Comparison of ENCODE assay signal across 9 cellular contexts in the genomic region with DNA sequence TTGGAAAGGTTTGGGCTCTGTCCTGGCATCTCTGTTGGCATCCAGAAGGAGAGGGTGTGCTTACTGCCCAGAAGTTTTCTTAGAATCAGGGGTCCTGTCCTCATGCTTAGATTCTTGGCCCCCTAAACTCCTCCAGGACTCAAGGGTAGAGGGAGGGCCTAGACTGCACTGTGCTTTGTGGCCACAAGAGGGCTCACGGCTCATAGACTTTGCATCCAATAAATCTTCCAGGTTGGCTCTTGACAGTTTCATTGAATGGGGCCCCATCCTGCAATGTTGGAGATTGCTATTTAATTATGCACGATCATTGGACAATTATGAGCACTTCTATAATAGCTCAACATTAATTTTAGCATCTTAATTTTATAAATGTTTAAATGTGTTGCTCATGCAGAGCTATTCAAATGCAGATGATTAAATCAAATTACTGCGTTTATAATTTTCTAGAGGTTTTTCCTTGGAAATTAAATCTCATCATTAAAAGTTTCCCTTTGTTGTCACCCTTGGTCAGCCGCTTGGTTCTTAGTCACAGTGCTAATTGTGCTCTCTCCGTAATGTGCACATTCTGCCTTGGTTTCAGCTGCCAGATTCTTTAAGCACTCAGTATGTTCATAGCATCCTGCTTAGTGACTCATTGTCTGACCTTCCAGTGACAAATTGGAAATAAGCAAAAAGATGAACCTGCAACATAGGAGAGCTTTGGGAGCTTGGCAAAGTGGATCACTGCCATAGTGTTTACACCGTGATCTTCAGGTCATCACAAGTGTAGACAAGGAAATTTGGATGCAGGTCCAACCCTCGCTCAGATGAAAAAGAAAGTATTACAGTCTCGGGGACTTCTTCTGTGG. TPM values are rescaled to one million over a fixed set of nuclear protein-coding genes. Genes with fewer than 3 reads are reported as not detected.
DNase-seq lines count a peak whose midpoint lies in the region; ATAC-seq and TF ChIP-seq lines count a peak whose summit lies in the region.
"Had no signal": no experiment of that assay in that cellular context is flagged by ENCODE, and none has a peak within 500 bp of the region (broad histone marks: within the 10 kb centered on the region; RNA-seq: fewer than 3 reads in every experiment).

No MANE protein-coding gene starts in this region.

- H3K9me3 Mint-ChIP-seq in CD14-positive monocyte, result peaks cover 0 to 2% (median 0%) of the 10 kb centered on the region in 7 donors
- no peaks in the 10 kb centered on the region for H3K9me3 Mint-ChIP-seq in nephron
- H3K9me3 Mint-ChIP-seq in activated T-helper 17 cell treated with anti-CD3 and anti-CD28 coated beads, Interleukin-2, amount 50 U/mL, for 72 hours, result peaks cover 4% of the 10 kb centered on the region

- H3K4me3 Mint-ChIP-seq in CD14-positive monocyte, result no peak overlapping the region
- H3K4me3 Mint-ChIP-seq in nephron, result no peak overlapping the region
- H3K4me3 Mint-ChIP-seq in activated T-helper 17 cell treated with anti-CD3 and anti-CD28 coated beads, Interleukin-2, amount 50 U/mL, for 72 hours, result no peak overlapping the region

- peak; percentile 87 for TF ChIP-seq CTCF in CD14-positive monocyte (IDR thresholded peaks at IDR 0.05)
- TF ChIP-seq CTCF in GM12875 (IDR thresholded peaks at IDR 0.05; ENCODE audit: borderline replicate concordance, insufficient read depth, low read depth, low read length), result peak; percentile 86
- TF ChIP-seq CTCF in epithelial cell of proximal tubule (conservative IDR thresholded peaks at IDR 0.05; ENCODE audit: low read depth, low read length), result peak; percentile 99
- TF ChIP-seq CTCF in nephron (IDR thresholded peaks at IDR 0.05; ENCODE audit: unreplicated experiment in 3 of 3), result peak; percentile 81 to 91 (median 84)

- ATAC-seq in activated T-helper 17 cell treated with anti-CD3 and anti-CD28 coated beads, Interleukin-2, amount 50 U/mL, for 72 hours (replicated peaks), result no peak

- DNase-seq in CD14-positive monocyte (ENCODE audit: low spot score), result no peak
- peak; percentile 64 for DNase-seq in HK-2 (ENCODE audit: unreplicated experiment)
- DNase-seq in SK-N-DZ (ENCODE audit: low spot score), result peak; percentile 61
- no peak for DNase-seq in epithelial cell of proximal tubule (ENCODE audit: low read depth)
- no peak for DNase-seq in T-helper 9 cell

- H3K4me1 Mint-ChIP-seq in CD14-positive monocyte (no peaks in the 10 kb centered on the region), nephron (no peaks in the 10 kb centered on the region)
- H3K4me1 Mint-ChIP-seq in activated T-helper 17 cell treated with anti-CD3 and anti-CD28 coated beads, Interleukin-2, amount 50 U/mL, for 72 hours, result no peaks in the 10 kb centered on the region

- intact Hi-C loops in CD14-positive monocyte (cut with micrococcal nuclease), result loop anchor here in 1 of 2 donors (10.0 kb wide), 1 partner anchor 311 kb away; no protein-coding TSS in a partner anchor

- H3K4me3 ChIP-seq in GM12875 (ENCODE audit: low read depth, low read length) (no peak overlapping the region), epithelial cell of proximal tubule (ENCODE audit: low read depth, low read length) (no peak overlapping the region)

- H3K27me3 Mint-ChIP-seq in CD14-positive monocyte (ENCODE audit: low read depth in 3 of 3), result peaks cover 2 to 4% (median 3%) of the 10 kb centered on the region in 3 donors
- peaks cover 12% of the 10 kb centered on the region for H3K27me3 Mint-ChIP-seq in nephron (ENCODE audit: low read depth)
- H3K27me3 Mint-ChIP-seq in activated T-helper 17 cell treated with anti-CD3 and anti-CD28 coated beads, Interleukin-2, amount 50 U/mL, for 72 hours, result peaks cover 5% of the 10 kb centered on the region

- H3K27ac Mint-ChIP-seq in CD14-positive monocyte, result no peak overlapping the region
- H3K27ac Mint-ChIP-seq in nephron, result no peak overlapping the region
- H3K27ac Mint-ChIP-seq in activated T-helper 17 cell treated with anti-CD3 and anti-CD28 coated beads, Interleukin-2, amount 50 U/mL, for 72 hours, result no peak overlapping the region

- H3K36me3 Mint-ChIP-seq in CD14-positive monocyte (no peaks in the 10 kb centered on the region), nephron (ENCODE audit: low read depth) (no peaks in the 10 kb centered on the region)
- H3K36me3 Mint-ChIP-seq in activated T-helper 17 cell treated with anti-CD3 and anti-CD28 coated beads, Interleukin-2, amount 50 U/mL, for 72 hours (ENCODE audit: low read depth), result no peaks in the 10 kb centered on the region

RNA-seq across cellular contexts. Expression of a gene that starts 33.5 kb away (rescaled TPM):
- polyA plus RNA-seq in CD14-positive monocyte, result not detected
- 1.8 and 5.7 TPM in 2 replicates for polyA plus RNA-seq in SK-N-DZ (2014; cell fraction: cytosol; rRNA removed)
- 0.98 and 2.2 TPM in 2 replicates for polyA plus RNA-seq in SK-N-DZ (2014; cell fraction: nucleus; rRNA removed)
- total RNA-seq in epithelial cell of proximal tubule, result 3.7 and 3.9 TPM in 2 replicates
- total RNA-seq in activated T-helper 17 cell treated with anti-CD3 and anti-CD28 coated beads, Interleukin-2, amount 50 U/mL, for 72 hours, result not detected
- total RNA-seq: T-helper 1 cell treated with Interleukin-12 subunit alpha and Interleukin-12 subunit beta and Interleukin-4 antibody, amounts not matched to agents 30 ng/mL and 1 ng/mL, for 36 hours had no signal

Comparison
In these comparisons a context has a peak if more than half of its experiments do, and no peak if none do; other contexts are left out.
1. DNase-seq: peak in HK-2 (single experiment) and SK-N-DZ (single experiment); none in CD14-positive monocyte (single experiment), epithelial cell of proximal tubule (single experiment) and T-helper 9 cell (single experiment).
2. Peak in every context shown above with its lines, with median percentiles within 50 percentile points of each other: CTCF ChIP-seq.